In the genomic region with DNA sequence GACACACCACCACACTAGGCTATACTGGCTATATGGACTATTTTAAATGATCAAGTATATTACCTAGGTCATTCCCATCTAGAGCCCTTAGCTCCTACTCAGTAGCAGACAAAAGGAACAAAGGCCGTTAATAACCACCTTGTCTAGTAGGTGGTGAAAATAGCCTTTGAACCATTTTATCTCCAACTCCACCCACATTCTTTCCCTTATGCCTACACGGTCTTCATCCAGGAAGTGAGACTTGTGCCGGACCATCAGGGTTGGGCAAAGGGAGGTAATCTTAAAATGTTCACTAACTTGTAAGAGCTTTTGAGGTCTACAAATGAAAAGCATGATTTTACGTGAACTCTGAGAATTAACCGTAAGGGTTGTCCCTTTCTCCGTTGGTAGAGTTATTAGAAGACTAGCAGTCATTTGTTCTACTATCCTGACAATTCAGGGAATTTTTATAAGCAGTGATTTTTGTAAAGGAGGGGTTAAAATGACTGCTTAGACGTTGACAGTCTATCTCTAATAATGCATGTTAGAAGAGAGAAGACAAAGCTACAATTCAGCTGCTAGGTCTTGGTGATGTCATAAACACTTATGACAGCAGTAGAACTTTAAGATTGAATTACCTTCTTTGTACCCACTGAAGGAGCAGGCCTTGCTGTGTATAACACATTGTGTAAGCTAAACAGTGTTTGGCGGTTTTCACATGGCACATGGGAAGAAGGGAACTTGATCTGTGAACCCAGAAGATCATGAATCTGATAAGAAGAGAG, we compare ENCODE assay signal across 13 cellular contexts.
"Had no signal": no experiment of that assay in that cellular context is flagged by ENCODE, and none has a peak within 500 bp of the region (broad histone marks: within the 10 kb centered on the region; RNA-seq: fewer than 3 reads in every experiment).

No MANE protein-coding gene starts in this region.

- H3K27me3 ChIP-seq: dorsolateral prefrontal cortex, gastrocnemius medialis had no signal

- ATAC-seq: esophagus mucosa; gastrocnemius medialis; naive thymus-derived CD4-positive, alpha-beta T cell had no signal

- H3K9me3 ChIP-seq: gastrocnemius medialis had no signal

- FAIRE-seq: urothelium cell line had no signal

- H3K9me3 Mint-ChIP-seq: type B pancreatic cell had no signal

- H3K4me3 Mint-ChIP-seq: naive thymus-derived CD4-positive, alpha-beta T cell; type B pancreatic cell had no signal

- H3K4me1 Mint-ChIP-seq: naive thymus-derived CD4-positive, alpha-beta T cell had no signal

- H3K4me3 ChIP-seq: dorsolateral prefrontal cortex, gastrocnemius medialis, smooth muscle cell had no signal

- H3K36me3 Mint-ChIP-seq: type B pancreatic cell had no signal

- H3K4me1 ChIP-seq: gastrocnemius medialis had no signal

- DNase-seq: cortex of kidney; dorsolateral prefrontal cortex; effector CD8-positive, alpha-beta T cell; gastrocnemius medialis; glutamatergic neuron; naive thymus-derived CD4-positive, alpha-beta T cell; posterior cingulate gyrus; stimulated activated CD4-positive, alpha-beta T cell treated with anti-CD3 and anti-CD28 coated beads, Interleukin-2, amount 100 ng/mL, for 48 hours; stimulated activated naive CD4-positive, alpha-beta T cell treated with Interleukin-2 at 50 U/mL for 16 hours had no signal

- H3K27ac ChIP-seq: dorsolateral prefrontal cortex, gastrocnemius medialis had no signal

- H3K27ac Mint-ChIP-seq: naive thymus-derived CD4-positive, alpha-beta T cell; type B pancreatic cell had no signal

- H3K36me3 ChIP-seq: gastrocnemius medialis had no signal

- H3K27me3 Mint-ChIP-seq: naive thymus-derived CD4-positive, alpha-beta T cell had no signal
